In the genomic region with DNA sequence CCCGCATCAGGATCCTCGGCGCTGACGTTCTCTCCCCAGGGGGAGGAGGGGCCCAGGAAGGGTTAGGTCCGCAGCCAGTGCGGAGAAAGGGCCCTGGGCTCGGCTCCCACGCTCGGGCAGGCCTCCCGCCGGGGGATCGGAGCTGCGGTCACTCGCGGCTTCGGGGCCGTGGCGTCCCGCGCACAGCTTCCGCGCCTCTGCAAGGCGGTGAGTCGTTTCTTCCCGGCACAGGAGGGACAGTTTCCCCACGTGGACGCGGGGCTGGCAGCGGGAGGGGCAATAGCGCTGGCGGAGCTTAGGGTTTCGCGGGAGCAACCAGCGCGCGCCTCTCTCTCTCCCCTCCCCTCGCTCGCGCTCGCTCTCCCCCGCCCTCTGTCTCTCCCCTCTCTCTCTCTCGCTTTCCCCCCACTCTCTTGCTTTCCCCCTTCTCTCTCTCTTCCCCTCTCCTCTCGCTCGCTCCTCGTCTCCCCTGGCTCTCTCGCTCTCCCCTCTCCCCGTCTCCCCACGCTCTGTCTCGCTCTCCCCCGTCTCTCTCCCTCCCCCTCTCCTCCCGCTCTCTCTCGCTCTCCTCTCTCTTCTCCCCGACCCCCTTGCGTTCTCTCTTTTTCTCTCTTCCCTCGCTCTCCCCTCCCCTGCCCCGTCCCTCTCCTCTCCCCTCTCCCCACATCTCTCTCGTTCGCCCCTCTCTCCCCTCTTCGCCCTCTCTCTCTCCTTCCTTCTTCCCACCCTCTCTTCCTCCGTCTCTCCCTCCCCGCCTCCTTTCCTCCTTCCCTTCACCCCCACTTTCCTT, we compare ENCODE assay signal across 1 cellular context.
A peak's percentile ranks its signal among the peaks of the same experiment; 100 is the strongest.
TF ChIP-seq lines count a peak whose summit lies in the region.

No MANE protein-coding gene starts in this region.

TF ChIP-seq in HEK293, 187 proteins besides CTCF, POLR2A, EP300 and RAD21 (continued from another document and continues in another):
- TF ChIP-seq, protein P1, sequence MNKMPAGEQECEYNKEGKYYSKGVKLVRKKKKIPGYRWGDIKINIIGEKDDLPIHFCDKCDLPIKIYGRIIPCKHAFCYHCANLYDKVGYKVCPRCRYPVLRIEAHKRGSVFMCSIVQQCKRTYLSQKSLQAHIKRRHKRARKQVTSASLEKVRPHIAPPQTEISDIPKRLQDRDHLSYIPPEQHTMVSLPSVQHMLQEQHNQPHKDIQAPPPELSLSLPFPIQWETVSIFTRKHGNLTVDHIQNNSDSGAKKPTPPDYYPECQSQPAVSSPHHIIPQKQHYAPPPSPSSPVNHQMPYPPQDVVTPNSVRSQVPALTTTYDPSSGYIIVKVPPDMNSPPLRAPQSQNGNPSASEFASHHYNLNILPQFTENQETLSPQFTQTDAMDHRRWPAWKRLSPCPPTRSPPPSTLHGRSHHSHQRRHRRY (tag by site-specific recombination; IDR thresholded peaks at IDR 0.05) = no peak
- no peak for TF ChIP-seq ZNF626 (tag by site-specific recombination; IDR thresholded peaks at IDR 0.05)
- no peak for TF ChIP-seq ZNF354C (tag by site-specific recombination; IDR thresholded peaks at IDR 0.05; ENCODE audit: borderline replicate concordance, low read depth)
- TF ChIP-seq GFI1B (tag by site-specific recombination; IDR thresholded peaks at IDR 0.05) = no peak
- no peak for TF ChIP-seq YY2 (tag by site-specific recombination; IDR thresholded peaks at IDR 0.05)
- TF ChIP-seq ZNF266 (tag by site-specific recombination; IDR thresholded peaks at IDR 0.05; ENCODE audit: low read depth) = 0 out of 2 replicates have a peak, but pooled peaks have one; percentile 52
- TF ChIP-seq, protein P2, sequence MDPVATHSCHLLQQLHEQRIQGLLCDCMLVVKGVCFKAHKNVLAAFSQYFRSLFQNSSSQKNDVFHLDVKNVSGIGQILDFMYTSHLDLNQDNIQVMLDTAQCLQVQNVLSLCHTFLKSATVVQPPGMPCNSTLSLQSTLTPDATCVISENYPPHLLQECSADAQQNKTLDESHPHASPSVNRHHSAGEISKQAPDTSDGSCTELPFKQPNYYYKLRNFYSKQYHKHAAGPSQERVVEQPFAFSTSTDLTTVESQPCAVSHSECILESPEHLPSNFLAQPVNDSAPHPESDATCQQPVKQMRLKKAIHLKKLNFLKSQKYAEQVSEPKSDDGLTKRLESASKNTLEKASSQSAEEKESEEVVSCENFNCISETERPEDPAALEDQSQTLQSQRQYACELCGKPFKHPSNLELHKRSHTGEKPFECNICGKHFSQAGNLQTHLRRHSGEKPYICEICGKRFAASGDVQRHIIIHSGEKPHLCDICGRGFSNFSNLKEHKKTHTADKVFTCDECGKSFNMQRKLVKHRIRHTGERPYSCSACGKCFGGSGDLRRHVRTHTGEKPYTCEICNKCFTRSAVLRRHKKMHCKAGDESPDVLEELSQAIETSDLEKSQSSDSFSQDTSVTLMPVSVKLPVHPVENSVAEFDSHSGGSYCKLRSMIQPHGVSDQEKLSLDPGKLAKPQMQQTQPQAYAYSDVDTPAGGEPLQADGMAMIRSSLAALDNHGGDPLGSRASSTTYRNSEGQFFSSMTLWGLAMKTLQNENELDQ (tag by site-specific recombination; IDR thresholded peaks at IDR 0.05; ENCODE audit: low read depth) = no peak
- no peak for TF ChIP-seq ZNF549 (tag by site-specific recombination; IDR thresholded peaks at IDR 0.05)
- TF ChIP-seq ZNF175 (tag by site-specific recombination; IDR thresholded peaks at IDR 0.05) = no peak
- TF ChIP-seq, protein P3, sequence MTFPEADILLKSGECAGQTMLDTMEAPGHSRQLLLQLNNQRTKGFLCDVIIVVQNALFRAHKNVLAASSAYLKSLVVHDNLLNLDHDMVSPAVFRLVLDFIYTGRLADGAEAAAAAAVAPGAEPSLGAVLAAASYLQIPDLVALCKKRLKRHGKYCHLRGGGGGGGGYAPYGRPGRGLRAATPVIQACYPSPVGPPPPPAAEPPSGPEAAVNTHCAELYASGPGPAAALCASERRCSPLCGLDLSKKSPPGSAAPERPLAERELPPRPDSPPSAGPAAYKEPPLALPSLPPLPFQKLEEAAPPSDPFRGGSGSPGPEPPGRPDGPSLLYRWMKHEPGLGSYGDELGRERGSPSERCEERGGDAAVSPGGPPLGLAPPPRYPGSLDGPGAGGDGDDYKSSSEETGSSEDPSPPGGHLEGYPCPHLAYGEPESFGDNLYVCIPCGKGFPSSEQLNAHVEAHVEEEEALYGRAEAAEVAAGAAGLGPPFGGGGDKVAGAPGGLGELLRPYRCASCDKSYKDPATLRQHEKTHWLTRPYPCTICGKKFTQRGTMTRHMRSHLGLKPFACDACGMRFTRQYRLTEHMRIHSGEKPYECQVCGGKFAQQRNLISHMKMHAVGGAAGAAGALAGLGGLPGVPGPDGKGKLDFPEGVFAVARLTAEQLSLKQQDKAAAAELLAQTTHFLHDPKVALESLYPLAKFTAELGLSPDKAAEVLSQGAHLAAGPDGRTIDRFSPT (tag by site-specific recombination; IDR thresholded peaks at IDR 0.05) = peak; percentile 74
- no peak for TF ChIP-seq ZNF19 (tag by site-specific recombination; IDR thresholded peaks at IDR 0.05; ENCODE audit: low read depth)
- no peak for TF ChIP-seq ZNF555 (tag by site-specific recombination; conservative IDR thresholded peaks at IDR 0.05)
- TF ChIP-seq ZBTB21 (tag by site-specific recombination; IDR thresholded peaks at IDR 0.05) = no peak
- TF ChIP-seq ZNF624 (tag by site-specific recombination; IDR thresholded peaks at IDR 0.05) = no peak
- TF ChIP-seq, protein P4, sequence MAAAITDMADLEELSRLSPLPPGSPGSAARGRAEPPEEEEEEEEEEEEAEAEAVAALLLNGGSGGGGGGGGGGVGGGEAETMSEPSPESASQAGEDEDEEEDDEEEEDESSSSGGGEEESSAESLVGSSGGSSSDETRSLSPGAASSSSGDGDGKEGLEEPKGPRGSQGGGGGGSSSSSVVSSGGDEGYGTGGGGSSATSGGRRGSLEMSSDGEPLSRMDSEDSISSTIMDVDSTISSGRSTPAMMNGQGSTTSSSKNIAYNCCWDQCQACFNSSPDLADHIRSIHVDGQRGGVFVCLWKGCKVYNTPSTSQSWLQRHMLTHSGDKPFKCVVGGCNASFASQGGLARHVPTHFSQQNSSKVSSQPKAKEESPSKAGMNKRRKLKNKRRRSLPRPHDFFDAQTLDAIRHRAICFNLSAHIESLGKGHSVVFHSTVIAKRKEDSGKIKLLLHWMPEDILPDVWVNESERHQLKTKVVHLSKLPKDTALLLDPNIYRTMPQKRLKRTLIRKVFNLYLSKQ (tag by site-specific recombination; IDR thresholded peaks at IDR 0.05; ENCODE audit: borderline replicate concordance) = no peak
- no peak for TF ChIP-seq ZNF560 (tag by site-specific recombination; IDR thresholded peaks at IDR 0.05; ENCODE audit: borderline replicate concordance)
- no peak for TF ChIP-seq ZBTB7A (tag by site-specific recombination; IDR thresholded peaks at IDR 0.05; ENCODE audit: low read depth)
- TF ChIP-seq ZNF76 (tag by site-specific recombination; IDR thresholded peaks at IDR 0.05; ENCODE audit: borderline replicate concordance, low read depth) = no peak
- TF ChIP-seq, protein P5, sequence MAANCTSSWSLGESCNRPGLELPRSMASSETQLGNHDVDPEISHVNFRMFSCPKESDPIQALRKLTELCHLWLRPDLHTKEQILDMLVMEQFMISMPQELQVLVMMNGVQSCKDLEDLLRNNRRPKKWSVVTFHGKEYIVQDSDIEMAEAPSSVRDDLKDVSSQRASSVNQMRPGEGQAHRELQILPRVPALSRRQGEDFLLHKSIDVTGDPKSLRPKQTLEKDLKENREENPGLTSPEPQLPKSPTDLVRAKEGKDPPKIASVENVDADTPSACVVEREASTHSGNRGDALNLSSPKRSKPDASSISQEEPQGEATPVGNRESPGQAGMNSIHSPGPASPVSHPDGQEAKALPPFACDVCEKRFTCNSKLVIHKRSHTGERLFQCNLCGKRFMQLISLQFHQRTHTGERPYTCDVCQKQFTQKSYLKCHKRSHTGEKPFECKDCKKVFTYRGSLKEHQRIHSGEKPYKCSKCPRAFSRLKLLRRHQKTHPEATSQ (tag by site-specific recombination; IDR thresholded peaks at IDR 0.05) = peak; percentile 35; the same call in 1 of the 2 replicates
- no peak for TF ChIP-seq ZNF174 (tag by site-specific recombination; IDR thresholded peaks at IDR 0.05)
- TF ChIP-seq ZNF404 (tag by site-specific recombination; IDR thresholded peaks at IDR 0.05) = no peak
- TF ChIP-seq ZNF48 (tag by site-specific recombination; IDR thresholded peaks at IDR 0.05) = no peak
- TF ChIP-seq ZNF677 (tag by site-specific recombination; IDR thresholded peaks at IDR 0.05) = no peak
- peak; percentile 27; the same call in 1 of the 2 replicates for TF ChIP-seq GLIS1 (tag by site-specific recombination; IDR thresholded peaks at IDR 0.05)
- TF ChIP-seq ZNF112 (tag by site-specific recombination; IDR thresholded peaks at IDR 0.05) = no peak
- TF ChIP-seq ZNF416 (tag by site-specific recombination; IDR thresholded peaks at IDR 0.05) = no peak
- TF ChIP-seq ZNF621 (tag by site-specific recombination; IDR thresholded peaks at IDR 0.05) = no peak
- no peak for TF ChIP-seq ZNF221 (tag by site-specific recombination; IDR thresholded peaks at IDR 0.05; ENCODE audit: borderline replicate concordance)
- TF ChIP-seq, protein P6, sequence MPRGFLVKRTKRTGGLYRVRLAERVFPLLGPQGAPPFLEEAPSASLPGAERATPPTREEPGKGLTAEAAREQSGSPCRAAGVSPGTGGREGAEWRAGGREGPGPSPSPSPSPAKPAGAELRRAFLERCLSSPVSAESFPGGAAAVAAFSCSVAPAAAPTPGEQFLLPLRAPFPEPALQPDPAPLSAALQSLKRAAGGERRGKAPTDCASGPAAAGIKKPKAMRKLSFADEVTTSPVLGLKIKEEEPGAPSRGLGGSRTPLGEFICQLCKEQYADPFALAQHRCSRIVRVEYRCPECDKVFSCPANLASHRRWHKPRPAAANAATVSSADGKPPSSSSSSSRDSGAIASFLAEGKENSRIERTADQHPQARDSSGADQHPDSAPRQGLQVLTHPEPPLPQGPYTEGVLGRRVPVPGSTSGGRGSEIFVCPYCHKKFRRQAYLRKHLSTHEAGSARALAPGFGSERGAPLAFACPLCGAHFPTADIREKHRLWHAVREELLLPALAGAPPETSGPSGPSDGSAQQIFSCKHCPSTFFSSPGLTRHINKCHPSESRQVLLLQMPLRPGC (tag by site-specific recombination; IDR thresholded peaks at IDR 0.05) = no peak
- TF ChIP-seq ZNF701 (tag by site-specific recombination; IDR thresholded peaks at IDR 0.05) = no peak
- no peak for TF ChIP-seq OSR2 (tag by site-specific recombination; IDR thresholded peaks at IDR 0.05)
- no peak for TF ChIP-seq ZNF121 (tag by site-specific recombination; IDR thresholded peaks at IDR 0.05)
- no peak for TF ChIP-seq MEIS1 (CRISPR knock-in tag; IDR thresholded peaks at IDR 0.05; ENCODE audit: borderline replicate concordance)
- no peak for TF ChIP-seq ZNF548 (tag by site-specific recombination; IDR thresholded peaks at IDR 0.05)
- 0 out of 2 replicates have a peak, but pooled peaks have one; percentile 31 for TF ChIP-seq ZNF391 (tag by site-specific recombination; IDR thresholded peaks at IDR 0.05; ENCODE audit: borderline replicate concordance, low read depth)
- TF ChIP-seq BCL11B (tag by site-specific recombination; IDR thresholded peaks at IDR 0.05; ENCODE audit: low read depth) = no peak
- no peak for TF ChIP-seq ZNF785 (tag by site-specific recombination; IDR thresholded peaks at IDR 0.05)
- no peak for TF ChIP-seq ZNF473 (tag by site-specific recombination; IDR thresholded peaks at IDR 0.05)
- TF ChIP-seq, protein P7, sequence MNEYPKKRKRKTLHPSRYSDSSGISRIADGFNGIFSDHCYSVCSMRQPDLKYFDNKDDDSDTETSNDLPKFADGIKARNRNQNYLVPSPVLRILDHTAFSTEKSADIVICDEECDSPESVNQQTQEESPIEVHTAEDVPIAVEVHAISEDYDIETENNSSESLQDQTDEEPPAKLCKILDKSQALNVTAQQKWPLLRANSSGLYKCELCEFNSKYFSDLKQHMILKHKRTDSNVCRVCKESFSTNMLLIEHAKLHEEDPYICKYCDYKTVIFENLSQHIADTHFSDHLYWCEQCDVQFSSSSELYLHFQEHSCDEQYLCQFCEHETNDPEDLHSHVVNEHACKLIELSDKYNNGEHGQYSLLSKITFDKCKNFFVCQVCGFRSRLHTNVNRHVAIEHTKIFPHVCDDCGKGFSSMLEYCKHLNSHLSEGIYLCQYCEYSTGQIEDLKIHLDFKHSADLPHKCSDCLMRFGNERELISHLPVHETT (tag by site-specific recombination; IDR thresholded peaks at IDR 0.05) = 0 out of 2 replicates have a peak, but pooled peaks have one; percentile 27
- no peak for TF ChIP-seq ZNF830 (tag by site-specific recombination; IDR thresholded peaks at IDR 0.05; ENCODE audit: low read depth)
- TF ChIP-seq ZSCAN30 (tag by site-specific recombination; IDR thresholded peaks at IDR 0.05) = 0 out of 2 replicates have a peak, but pooled peaks have one; percentile 9
- TF ChIP-seq, protein P8, sequence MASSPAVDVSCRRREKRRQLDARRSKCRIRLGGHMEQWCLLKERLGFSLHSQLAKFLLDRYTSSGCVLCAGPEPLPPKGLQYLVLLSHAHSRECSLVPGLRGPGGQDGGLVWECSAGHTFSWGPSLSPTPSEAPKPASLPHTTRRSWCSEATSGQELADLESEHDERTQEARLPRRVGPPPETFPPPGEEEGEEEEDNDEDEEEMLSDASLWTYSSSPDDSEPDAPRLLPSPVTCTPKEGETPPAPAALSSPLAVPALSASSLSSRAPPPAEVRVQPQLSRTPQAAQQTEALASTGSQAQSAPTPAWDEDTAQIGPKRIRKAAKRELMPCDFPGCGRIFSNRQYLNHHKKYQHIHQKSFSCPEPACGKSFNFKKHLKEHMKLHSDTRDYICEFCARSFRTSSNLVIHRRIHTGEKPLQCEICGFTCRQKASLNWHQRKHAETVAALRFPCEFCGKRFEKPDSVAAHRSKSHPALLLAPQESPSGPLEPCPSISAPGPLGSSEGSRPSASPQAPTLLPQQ (tag by site-specific recombination; IDR thresholded peaks at IDR 0.05) = peak; percentile 73
- 0 out of 2 replicates have a peak, but pooled peaks have one; percentile 17 for TF ChIP-seq YY1 (tag by site-specific recombination; IDR thresholded peaks at IDR 0.05)
- TF ChIP-seq SP2 (tag by site-specific recombination; IDR thresholded peaks at IDR 0.05) = peak; percentile 36
- no peak for TF ChIP-seq GLI4 (tag by site-specific recombination; IDR thresholded peaks at IDR 0.05)
- TF ChIP-seq ZXDB (tag by site-specific recombination; IDR thresholded peaks at IDR 0.05) = peak; percentile 61; the same call in 1 of the 2 replicates
- TF ChIP-seq TCF7L2 (IDR thresholded peaks at IDR 0.05; ENCODE audit: borderline replicate concordance, low read depth, low read length) = no peak
- no peak for TF ChIP-seq ZNF426 (tag by site-specific recombination; IDR thresholded peaks at IDR 0.05)
